ENCODE assay signal across 8 cellular contexts in the genomic region with DNA sequence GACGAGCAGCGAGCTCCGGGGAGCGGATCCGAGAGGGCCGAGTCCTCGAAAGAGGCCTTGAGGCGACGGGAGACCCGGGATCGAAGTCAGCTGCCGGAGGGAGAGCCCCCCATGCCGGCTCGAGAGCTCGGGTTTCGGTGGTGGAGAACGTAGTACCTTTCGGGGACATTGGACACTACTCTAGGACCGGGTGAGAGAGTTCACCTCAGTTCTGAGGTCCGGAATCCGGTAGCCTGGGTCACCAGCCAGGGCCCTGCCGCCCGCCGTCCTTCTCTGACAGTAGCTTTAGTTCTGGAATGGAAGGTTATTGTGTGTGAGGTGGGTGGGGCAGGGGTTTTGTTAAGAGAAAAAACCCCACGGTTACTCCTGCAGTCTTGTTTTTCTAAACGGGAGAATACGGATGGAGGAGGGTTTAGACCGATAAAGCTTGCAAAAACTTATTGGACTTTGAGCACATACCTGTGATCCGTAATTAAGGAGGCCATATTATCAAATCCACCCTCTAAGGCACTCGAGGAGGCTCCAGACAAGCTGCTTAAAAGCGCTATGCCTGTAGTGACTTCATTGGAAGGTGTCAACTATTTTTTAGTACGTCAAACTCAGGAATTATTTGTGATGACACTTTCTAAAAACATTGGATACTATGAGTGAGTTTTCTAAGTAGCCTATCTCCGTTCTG. TPM values are rescaled to one million over a fixed set of nuclear protein-coding genes. Genes with fewer than 3 reads are reported as not detected.
DNase-seq lines count a peak whose midpoint lies in the region; ATAC-seq and TF ChIP-seq lines count a peak whose summit lies in the region.

No MANE protein-coding gene starts in this region.

- no peaks in the 10 kb centered on the region for H3K9me3 ChIP-seq in cardiac muscle cell (ENCODE audit: low read depth)

- no peaks in the 10 kb centered on the region for H3K27me3 ChIP-seq in cardiac muscle cell
- H3K27me3 ChIP-seq in rectal smooth muscle tissue (ENCODE audit: control insufficient read depth, insufficient read depth, low read length) = no peaks in the 10 kb centered on the region

- ATAC-seq in GM21423 (IDR thresholded peaks at IDR 0.05; ENCODE audit: unreplicated experiment) (peak; percentile 10), GM21723 (IDR thresholded peaks at IDR 0.05; ENCODE audit: unreplicated experiment) (no peak)

- H3K36me3 ChIP-seq in cardiac muscle cell (no peaks in the 10 kb centered on the region), rectal smooth muscle tissue (ENCODE audit: control insufficient read depth, insufficient read depth, low read length) (no peaks in the 10 kb centered on the region)

- H3K4me1 ChIP-seq in cardiac muscle cell (ENCODE audit: low read depth) = peaks cover 21% of the 10 kb centered on the region
- H3K4me1 ChIP-seq in rectal smooth muscle tissue (ENCODE audit: control insufficient read depth, insufficient read depth, low read length) = peaks cover 14% of the 10 kb centered on the region

- H3K9ac ChIP-seq in rectal smooth muscle tissue (ENCODE audit: low read length) = peak overlapping the region; percentile 96

- H3K27ac ChIP-seq in cardiac muscle cell (peak overlapping the region; percentile 97), rectal smooth muscle tissue (ENCODE audit: low read depth, low read length) (peak overlapping the region; percentile 93)

- TF ChIP-seq CTCF in cardiac muscle cell (IDR thresholded peaks at IDR 0.05; ENCODE audit: low read depth, low read length) = no peak

- DNase-seq in EH (ENCODE audit: low read depth) (peak; percentile 52), HuH-7.5 (ENCODE audit: low spot score) (peak; percentile 25), cardiac muscle cell (ENCODE audit: low read depth in 1 of 2, low spot score in 1 of 2) (peak in 1 of 2 donors; percentile 36), DMS114 treated with DMSO at 0.1 percent for 48 hours (lab: John Stamatoyannopoulos, UW; ENCODE audit: unreplicated experiment) (no peak)
- peak; percentile 3 for DNase-seq in activated T-helper 9 cell treated with anti-CD3 and anti-CD28 coated beads, Interleukin-2, amount 50 U/mL, for 16 hours (ENCODE audit: low read depth)

- peak overlapping the region; percentile 88 for H3K4me3 ChIP-seq in cardiac muscle cell
- peak overlapping the region; percentile 75 for H3K4me3 ChIP-seq in rectal smooth muscle tissue (ENCODE audit: low read length)

RNA-seq across cellular contexts. Expression of a gene that starts 0.8 kb away (rescaled TPM):
- total RNA-seq in cardiac muscle cell = 34.5 and 60.7 TPM in 2 replicates
- 26.7 and 31.5 TPM in 2 replicates for polyA plus RNA-seq in cardiac muscle cell

RNA-seq across cellular contexts. Expression of a gene that starts 0.9 kb away (rescaled TPM):
- 1.5 and 1.6 TPM in 2 replicates for total RNA-seq in cardiac muscle cell
- 4.4 and 5.4 TPM in 2 replicates for polyA plus RNA-seq in cardiac muscle cell
